In the genomic region with DNA sequence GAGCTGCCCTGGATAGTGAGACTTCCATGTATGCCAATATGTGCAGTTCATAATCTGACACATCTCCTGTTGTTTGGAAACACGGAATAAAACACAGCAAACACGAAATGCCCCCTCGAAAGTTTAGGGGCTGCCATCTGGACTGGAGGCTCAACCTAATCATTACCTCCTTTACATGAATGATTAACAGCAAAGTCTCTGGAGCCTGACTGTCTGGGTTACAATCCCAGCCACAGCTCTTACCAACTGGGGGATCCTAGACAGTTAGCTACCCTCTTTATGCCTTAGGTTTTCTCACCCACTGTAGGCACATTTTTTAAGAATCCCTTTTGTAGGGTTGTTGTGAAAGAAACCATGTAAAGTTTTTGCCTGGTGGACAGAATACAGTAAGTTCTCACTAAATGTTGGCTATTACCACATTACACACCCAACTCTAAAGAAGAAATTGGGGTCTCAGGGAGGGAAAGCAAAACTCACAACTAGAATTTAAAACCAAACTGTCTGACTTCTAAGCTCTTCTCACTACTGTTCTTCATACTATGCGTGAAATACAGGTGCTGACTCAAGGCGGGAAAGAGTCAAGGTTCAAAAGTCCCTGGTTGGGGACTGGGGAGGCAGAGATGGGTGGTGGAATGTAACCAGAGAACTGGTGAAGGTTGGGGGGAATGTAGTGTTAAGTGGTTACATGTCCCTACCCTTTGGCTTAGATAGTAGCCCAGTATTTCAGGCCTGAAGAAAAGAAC, we compare ENCODE assay signal across 20 cellular contexts. TPM values are rescaled to one million over a fixed set of nuclear protein-coding genes. Genes with fewer than 3 reads are reported as not detected.
A peak's percentile ranks its signal among the peaks of the same experiment; 100 is the strongest.
DNase-seq lines count a peak whose midpoint lies in the region; ATAC-seq lines count a peak whose summit lies in the region.
"Had no signal": no experiment of that assay in that cellular context is flagged by ENCODE, and none has a peak within 500 bp of the region (broad histone marks: within the 10 kb centered on the region; RNA-seq: fewer than 3 reads in every experiment).

No MANE protein-coding gene starts in this region.

- peaks cover 23% of the 10 kb centered on the region for H3K27me3 Mint-ChIP-seq in activated naive CD8-positive, alpha-beta T cell treated with anti-CD3 and anti-CD28 coated beads, Interleukin-2, amount 50 U/mL, for 24 hours

- H3K9me3 Mint-ChIP-seq in activated naive CD8-positive, alpha-beta T cell treated with anti-CD3 and anti-CD28 coated beads, Interleukin-2, amount 50 U/mL, for 24 hours: no peaks in the 10 kb centered on the region
- H3K9me3 Mint-ChIP-seq: HFFc6 had no signal

- no peak overlapping the region for H3K4me3 Mint-ChIP-seq in activated naive CD8-positive, alpha-beta T cell treated with anti-CD3 and anti-CD28 coated beads, Interleukin-2, amount 50 U/mL, for 24 hours
- H3K4me3 Mint-ChIP-seq: HFFc6; T-helper 1 cell treated with Interleukin-12 subunit alpha and Interleukin-12 subunit beta and Interleukin-4 antibody, amounts not matched to agents 30 μg/mL and 1 μg/mL, for 36 hours had no signal

- no peaks in the 10 kb centered on the region for H3K36me3 Mint-ChIP-seq in activated naive CD8-positive, alpha-beta T cell treated with anti-CD3 and anti-CD28 coated beads, Interleukin-2, amount 50 U/mL, for 24 hours (ENCODE audit: low read depth)
- H3K36me3 Mint-ChIP-seq: CD8-positive, alpha-beta memory T cell had no signal

- H3K4me1 Mint-ChIP-seq in activated naive CD8-positive, alpha-beta T cell treated with anti-CD3 and anti-CD28 coated beads, Interleukin-2, amount 50 U/mL, for 24 hours: no peaks in the 10 kb centered on the region
- H3K4me1 Mint-ChIP-seq: CD8-positive, alpha-beta memory T cell had no signal

- H3K27ac Mint-ChIP-seq in activated naive CD8-positive, alpha-beta T cell treated with anti-CD3 and anti-CD28 coated beads, Interleukin-2, amount 50 U/mL, for 24 hours: no peak overlapping the region
- H3K27ac Mint-ChIP-seq: CD8-positive, alpha-beta memory T cell; HFFc6; T-helper 1 cell treated with Interleukin-12 subunit alpha and Interleukin-12 subunit beta and Interleukin-4 antibody, amounts not matched to agents 30 μg/mL and 1 μg/mL, for 36 hours had no signal

- ATAC-seq in GM18870 (IDR thresholded peaks at IDR 0.05; ENCODE audit: unreplicated experiment) (peak; percentile 74), GM21619 (IDR thresholded peaks at IDR 0.05; ENCODE audit: unreplicated experiment) (peak; percentile 67), HG03432 (IDR thresholded peaks at IDR 0.05; ENCODE audit: unreplicated experiment) (peak; percentile 67)
- ATAC-seq in activated naive CD8-positive, alpha-beta T cell treated with anti-CD3 and anti-CD28 coated beads, Interleukin-2, amount 50 U/mL, for 24 hours: no peak
- ATAC-seq: PC-3 had no signal

- peak; percentile 63 for DNase-seq in renal cortical epithelial cell (ENCODE audit: low read depth)
- no peak for DNase-seq in activated naive CD8-positive, alpha-beta T cell treated with anti-CD3 and anti-CD28 coated beads, Interleukin-2, amount 50 U/mL, for 24 hours
- no peak for DNase-seq in NCI-H128 (lab: John Stamatoyannopoulos, UW; ENCODE audit: unreplicated experiment)
- DNase-seq in nucleus accumbens (lab: John Stamatoyannopoulos, UW): no peak
- DNase-seq: CD8-positive, alpha-beta memory T cell; HFFc6; KBM-7; NCI-H1417; NCI-H187; NCI-H2107; NCI-H2227 treated with DMSO at 0.1 percent for 48 hours; NCI-H524; PC-3; RPMI8226; SIG-M5 had no signal

RNA-seq across cellular contexts. Expression of a gene that starts 24.2 kb away (rescaled TPM):
- total RNA-seq in renal cortical epithelial cell: not detected in 2 replicates
- total RNA-seq: A673; CD8-positive, alpha-beta memory T cell; HFFc6; PC-3 had no signal

RNA-seq across cellular contexts. Expression of a gene that starts 28.4 kb away (rescaled TPM):
- 288 and 398 TPM in 2 replicates for total RNA-seq in renal cortical epithelial cell
- total RNA-seq: A673; CD8-positive, alpha-beta memory T cell; HFFc6; PC-3 had no signal
